ENCODE assay signal across 16 cellular contexts in the genomic region with DNA sequence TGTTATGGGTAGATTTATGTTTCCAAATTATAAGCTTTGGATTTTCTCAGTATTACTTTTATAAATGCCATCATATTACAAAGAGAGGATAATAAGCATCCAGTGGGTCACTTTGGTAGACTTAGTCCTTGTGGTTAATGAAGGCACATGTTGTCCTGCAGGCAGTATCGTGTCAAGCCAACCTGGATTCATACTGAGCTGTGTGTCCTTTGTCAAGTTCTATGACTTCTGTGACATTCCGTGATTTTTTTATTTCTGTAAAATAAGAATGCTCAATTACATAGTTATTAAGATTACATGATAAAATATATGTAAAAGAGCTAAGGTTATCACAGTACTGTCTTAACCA.
A peak's percentile ranks its signal among the peaks of the same experiment; 100 is the strongest.
DNase-seq lines count a peak whose midpoint lies in the region; ATAC-seq and TF ChIP-seq lines count a peak whose summit lies in the region.
"Had no signal": no experiment of that assay in that cellular context is flagged by ENCODE, and none has a peak within 500 bp of the region (broad histone marks: within the 10 kb centered on the region; RNA-seq: fewer than 3 reads in every experiment).

No MANE protein-coding gene starts in this region.

- H2BK20ac ChIP-seq in IMR-90 (ENCODE audit: low read depth, low read length): no peak overlapping the region

- TF ChIP-seq RAD21 in IMR-90 (IDR thresholded peaks at IDR 0.05; ENCODE audit: low read length): no peak

- no TSS peak for BruUV-seq in IMR-90 (replicated peaks; lab: Mats Ljungman, UMichigan)

- H3K36me3 Mint-ChIP-seq in endothelial cell (ENCODE audit: low read depth, unreplicated experiment): no peaks in the 10 kb centered on the region

- 0 out of 2 replicates have a peak overlapping the region, but pooled peaks have one; percentile 32 for H3K14ac ChIP-seq in IMR-90 (replicated peaks; ENCODE audit: low read depth, low read length)

- H3K27me3 Mint-ChIP-seq in endothelial cell (ENCODE audit: unreplicated experiment): no peaks in the 10 kb centered on the region
- H3K27me3 Mint-ChIP-seq: CD4-positive, CD25-positive, alpha-beta regulatory T cell had no signal

- dilution Hi-C loops in IMR-90 (cut with HindIII; ENCODE audit: low sequenced_read_pairs, unreplicated experiment): no loop called here

- intact Hi-C loops in Right ventricle myocardium superior (cut with DNase I) (no loop called here), heart left ventricle (cut with DNase I) (loop anchor here in 5 of 10 donors (5.0 to 10.0 kb wide), 4 partner anchors 224 to 394 kb away; a partner anchor contains a TSS), IMR-90 (cut with micrococcal nuclease) (no loop called here), sigmoid colon (cut with DNase I) (no loop called here)

- H3K4me1 Mint-ChIP-seq in endothelial cell (ENCODE audit: unreplicated experiment): peaks cover 7% of the 10 kb centered on the region

- H4K5ac ChIP-seq in IMR-90 (ENCODE audit: low read depth, low read length): no peak overlapping the region

- H3K9me3 Mint-ChIP-seq in endothelial cell (ENCODE audit: unreplicated experiment): no peaks in the 10 kb centered on the region
- H3K9me3 Mint-ChIP-seq: CD4-positive, CD25-positive, alpha-beta regulatory T cell had no signal

- POLR2A ChIA-PET in IMR-90 (lab: Charles Lee; ENCODE audit: unreplicated experiment): no interaction called here

- H2AK9ac ChIP-seq in IMR-90 (replicated peaks; ENCODE audit: low read depth, low read length, poor library complexity): no peak overlapping the region

- CTCF ChIA-PET in IMR-90 (lab: Yijun Ruan, JAX): no interaction called here

- H3K18ac ChIP-seq in IMR-90 (ENCODE audit: low read depth, low read length): peak overlapping the region; percentile 78; the same call in 1 of the 2 replicates

- peak; percentile 40 for ATAC-seq in Right ventricle myocardium superior (ENCODE audit: poor library complexity)
- ATAC-seq in heart left ventricle: no peak
- no peak for ATAC-seq in IMR-90 (ENCODE audit: low read depth)
- ATAC-seq in HG03571 (IDR thresholded peaks at IDR 0.05; ENCODE audit: unreplicated experiment): no peak
- ATAC-seq: HCT116, HepG2 had no signal

- H3K36me3 ChIP-seq in heart left ventricle (no peaks in the 10 kb centered on the region), IMR-90 (ENCODE audit: control insufficient read depth, insufficient read depth, low read length) (no peaks in the 10 kb centered on the region; the same call in 1 of the 2 replicates), sigmoid colon (no peaks in the 10 kb centered on the region)
- H3K36me3 ChIP-seq: BLaER1 treated with 17β-estradiol and CSF1 and Interleukin-3, amounts not matched to agents 10 nM and 100 nM had no signal

- no peak overlapping the region for H2AFZ ChIP-seq in IMR-90 (replicated peaks; ENCODE audit: low read length, poor library complexity)
- H2AFZ ChIP-seq: GM23248 had no signal

- H3K56ac ChIP-seq in IMR-90 (ENCODE audit: extremely low read depth, insufficient read depth, low read length): no peak overlapping the region

- no peak overlapping the region for H4K91ac ChIP-seq in IMR-90 (ENCODE audit: insufficient read depth, low read depth, low read length)

- H4K8ac ChIP-seq in IMR-90 (ENCODE audit: low read depth in 2 of 2, low read length in 2 of 2): no peak overlapping the region

- H3K27me3 ChIP-seq in heart left ventricle (no peaks in the 10 kb centered on the region), IMR-90 (ENCODE audit: control insufficient read depth, insufficient read depth, low read length) (no peaks in the 10 kb centered on the region), sigmoid colon (no peaks in the 10 kb centered on the region)
- H3K27me3 ChIP-seq: BLaER1 treated with 17β-estradiol and CSF1 and Interleukin-3, amounts not matched to agents 10 nM and 100 nM had no signal

- no peak for TF ChIP-seq EP300 in sigmoid colon (IDR thresholded peaks at IDR 0.05)

- H3K23ac ChIP-seq in IMR-90 (ENCODE audit: low read depth, low read length): no peak overlapping the region

- H3K4me3 ChIP-seq in heart left ventricle (no peak overlapping the region), IMR-90 (ENCODE audit: insufficient read depth, low read depth, low read length) (no peak overlapping the region), sigmoid colon (no peak overlapping the region)
- H3K4me3 ChIP-seq: BLaER1 treated with 17β-estradiol and CSF1 and Interleukin-3, amounts not matched to agents 10 nM and 100 nM; GM23248 had no signal

- TF ChIP-seq CTCF in heart left ventricle (IDR thresholded peaks at IDR 0.05) (no peak), IMR-90 (conservative IDR thresholded peaks at IDR 0.05; ENCODE audit: low read depth, low read length) (no peak), endothelial cell (IDR thresholded peaks at IDR 0.05; ENCODE audit: unreplicated experiment) (no peak), sigmoid colon (IDR thresholded peaks at IDR 0.05) (no peak)

- no peak for DNase-seq in Right ventricle myocardium superior
- DNase-seq in heart left ventricle: no peak
- DNase-seq in IMR-90: no peak
- DNase-seq in endothelial cell (ENCODE audit: low spot score): no peak
- DNase-seq in sigmoid colon: no peak
- no peak for DNase-seq in NCI-H226
- DNase-seq in GM19240 (ENCODE audit: insufficient read length, low spot score): no peak
- DNase-seq: 8988T; ACHN; CD4-positive, CD25-positive, alpha-beta regulatory T cell; DMS53 had no signal

- peaks cover 23 to 25% of the 10 kb centered on the region in 2 experiments; a peak in 2 of 4 replicates for H3K79me1 ChIP-seq in IMR-90 (ENCODE audit: low read depth in 1 of 2, low read length in 2 of 2)

- in situ Hi-C loops in IMR-90 (cut with MboI; ENCODE audit: low sequenced_read_pairs): no loop called here

- TF ChIP-seq POLR2A in heart left ventricle (IDR thresholded peaks at IDR 0.05) (no peak), IMR-90 (IDR thresholded peaks at IDR 0.05; ENCODE audit: low read depth, low read length) (no peak), sigmoid colon (IDR thresholded peaks at IDR 0.05) (no peak)

- no peak overlapping the region for H3K9ac ChIP-seq in IMR-90 (ENCODE audit: low read depth, low read length)
- H3K9ac ChIP-seq: BLaER1 treated with 17β-estradiol and CSF1 and Interleukin-3, amounts not matched to agents 10 nM and 100 nM; GM23248 had no signal

- peaks cover 3% of the 10 kb centered on the region; the same call in 1 of the 2 replicates for H3K9me1 ChIP-seq in IMR-90 (ENCODE audit: insufficient read depth, low read length)

- H3K4ac ChIP-seq in IMR-90 (ENCODE audit: low read depth, low read length): no peak overlapping the region

- WGBS in heart left ventricle, 4 donors: 50 to 73% (median 64%) methylated on average over 2 of the region's 2 CpGs
- no CpG with 5 or more reads among the region's 2 CpGs for WGBS in IMR-90 (ENCODE audit: extremely low coverage in 2 of 2, insufficient read length in 1 of 2), 2 experiments
- WGBS in sigmoid colon, 2 donors: 87 to 88% methylated on average over 2 of the region's 2 CpGs

- no peak overlapping the region for H2BK120ac ChIP-seq in IMR-90 (ENCODE audit: low read depth, low read length)

- H3K4me3 Mint-ChIP-seq in endothelial cell (ENCODE audit: unreplicated experiment): no peak overlapping the region
- H3K4me3 Mint-ChIP-seq: CD4-positive, CD25-positive, alpha-beta regulatory T cell had no signal

- no peak overlapping the region for H3K4me2 ChIP-seq in IMR-90 (ENCODE audit: low read depth, low read length)
- H3K4me2 ChIP-seq: BLaER1 treated with 17β-estradiol and CSF1 and Interleukin-3, amounts not matched to agents 10 nM and 100 nM had no signal

- H3K9me3 ChIP-seq in heart left ventricle: no peaks in the 10 kb centered on the region
- H3K9me3 ChIP-seq in IMR-90 (ENCODE audit: control insufficient read depth, insufficient read depth, low read length): no peaks in the 10 kb centered on the region
- H3K9me3 ChIP-seq in sigmoid colon: no peaks in the 10 kb centered on the region
- H3K9me3 ChIP-seq: BLaER1 treated with 17β-estradiol and CSF1 and Interleukin-3, amounts not matched to agents 10 nM and 100 nM had no signal

- H3K27ac ChIP-seq in heart left ventricle (peak overlapping the region in 6 of 12 donors; percentile 0 to 52 (median 20)), IMR-90 (ENCODE audit: insufficient read depth, low read length) (no peak overlapping the region), sigmoid colon (peak overlapping the region in 3 of 4 donors; percentile 3 to 31 (median 11))
- H3K27ac ChIP-seq: BLaER1 treated with 17β-estradiol and CSF1 and Interleukin-3, amounts not matched to agents 10 nM and 100 nM; GM23248 had no signal

- peaks cover 4% of the 10 kb centered on the region; the same call in 1 of the 2 replicates for H4K20me1 ChIP-seq in IMR-90 (ENCODE audit: insufficient read depth, low read length)
- H4K20me1 ChIP-seq: BLaER1 treated with 17β-estradiol and CSF1 and Interleukin-3, amounts not matched to agents 10 nM and 100 nM had no signal

- no peak overlapping the region; the same call in 1 of the 2 replicates for H2AK5ac ChIP-seq in IMR-90 (ENCODE audit: low read depth, low read length)

- peak overlapping the region; percentile 22 for H3K27ac Mint-ChIP-seq in endothelial cell (ENCODE audit: unreplicated experiment)
- H3K27ac Mint-ChIP-seq: CD4-positive, CD25-positive, alpha-beta regulatory T cell had no signal

- H2BK15ac ChIP-seq in IMR-90 (ENCODE audit: low read depth, low read length): no peak overlapping the region

- peaks cover 0 to 49% (median 22%) of the 10 kb centered on the region in 12 donors for H3K4me1 ChIP-seq in heart left ventricle
- H3K4me1 ChIP-seq in IMR-90 (ENCODE audit: control insufficient read depth, insufficient read depth, low read length): no peaks in the 10 kb centered on the region
- peaks cover 0 to 12% (median 8%) of the 10 kb centered on the region in 4 donors for H3K4me1 ChIP-seq in sigmoid colon
- H3K4me1 ChIP-seq: BLaER1 treated with 17β-estradiol and CSF1 and Interleukin-3, amounts not matched to agents 10 nM and 100 nM had no signal

- no peak overlapping the region for H2BK5ac ChIP-seq in IMR-90 (ENCODE audit: low read depth, low read length, poor library complexity, severe bottlenecking)

TF ChIP-seq in IMR-90, 13 proteins besides CTCF, POLR2A, EP300 and RAD21:
- TF ChIP-seq RCOR1 (IDR thresholded peaks at IDR 0.05; ENCODE audit: insufficient replicate concordance, low read length) (no peak), RFX5 (IDR thresholded peaks at IDR 0.05; ENCODE audit: low read depth, low read length) (no peak), SMC3 (IDR thresholded peaks at IDR 0.05; ENCODE audit: low read depth, low read length) (no peak), CEBPB (IDR thresholded peaks at IDR 0.05; ENCODE audit: low read depth, low read length) (no peak), MAZ (IDR thresholded peaks at IDR 0.05; ENCODE audit: borderline replicate concordance, low read depth, low read length) (no peak)
